Comparison of ENCODE assay signal across 9 cellular contexts in the genomic region with DNA sequence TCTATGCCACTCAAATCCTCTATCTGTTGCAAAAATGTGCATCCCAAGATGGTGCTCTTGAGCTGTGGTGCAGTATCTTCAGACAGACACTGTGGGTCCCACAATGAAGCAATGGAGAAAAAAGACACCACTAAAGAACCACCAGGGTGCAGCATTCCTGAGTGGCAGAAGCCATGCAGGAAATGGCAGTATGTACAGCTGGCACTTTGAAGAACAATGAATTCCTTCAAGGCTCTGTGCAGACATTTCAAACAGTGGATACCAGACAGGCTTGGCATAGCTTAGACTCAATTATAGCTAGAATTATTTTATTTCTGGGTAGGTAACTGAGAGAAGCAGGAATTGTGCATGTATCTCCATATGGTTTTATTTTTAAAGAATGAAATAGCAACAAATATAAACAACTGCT. TPM values are rescaled to one million over a fixed set of nuclear protein-coding genes. Genes with fewer than 3 reads are reported as not detected.
DNase-seq lines count a peak whose midpoint lies in the region; ATAC-seq and TF ChIP-seq lines count a peak whose summit lies in the region.
"Had no signal": no experiment of that assay in that cellular context is flagged by ENCODE, and none has a peak within 500 bp of the region (broad histone marks: within the 10 kb centered on the region; RNA-seq: fewer than 3 reads in every experiment).

No MANE protein-coding gene starts in this region.

- no peaks in the 10 kb centered on the region for H4K20me1 ChIP-seq in smooth muscle cell (ENCODE audit: low read depth)

- ATAC-seq in GM21529 (IDR thresholded peaks at IDR 0.05; ENCODE audit: unreplicated experiment), result peak; percentile 94
- ATAC-seq: CD8-positive, alpha-beta T cell had no signal

- H3K4me1 ChIP-seq in smooth muscle cell (ENCODE audit: low read depth), result peaks cover 13% of the 10 kb centered on the region

- DNase-seq in activated CD4-positive, alpha-beta T cell treated with anti-CD3 and anti-CD28 coated beads for 48 hours, result peak; percentile 28
- no peak for DNase-seq in activated CD4-positive, alpha-beta T cell treated with anti-CD3 and anti-CD28 coated beads, Interleukin-2, amount 50 U/mL, for 4 hours
- DNase-seq in HS-27A (ENCODE audit: low read depth) (peak; percentile 89), NCI-H82 treated with DMSO at 0.1 percent for 48 hours (lab: John Stamatoyannopoulos, UW; ENCODE audit: unreplicated experiment) (peak; percentile 79), hippocampal formation (lab: John Stamatoyannopoulos, UW) (peak; percentile 83 to 97), smooth muscle cell (lab: John Stamatoyannopoulos, UW; ENCODE audit: unreplicated experiment) (no peak)

- peak overlapping the region; percentile 81 for H3K27ac ChIP-seq in angular gyrus (ENCODE audit: low read depth, low read length)
- H3K27ac ChIP-seq in smooth muscle cell (ENCODE audit: low read depth), result peak overlapping the region; percentile 93

- no peak overlapping the region for H2AFZ ChIP-seq in smooth muscle cell (ENCODE audit: low read depth)

- no peaks in the 10 kb centered on the region for H3K27me3 ChIP-seq in smooth muscle cell (ENCODE audit: low read depth)

- H3K9me3 ChIP-seq in smooth muscle cell (replicated peaks; ENCODE audit: low read depth), result no peaks in the 10 kb centered on the region

- H3K4me2 ChIP-seq in smooth muscle cell, result peak overlapping the region; percentile 42

- TF ChIP-seq CTCF in smooth muscle cell (IDR thresholded peaks at IDR 0.05; ENCODE audit: borderline replicate concordance, insufficient read depth, poor library complexity, severe bottlenecking), result peak; percentile 63

- H3K9ac ChIP-seq in smooth muscle cell (ENCODE audit: low read depth), result peak overlapping the region; percentile 70

- H3K79me2 ChIP-seq in smooth muscle cell (ENCODE audit: low read depth), result peaks cover 15% of the 10 kb centered on the region

- no peaks in the 10 kb centered on the region for H3K36me3 ChIP-seq in smooth muscle cell (ENCODE audit: low read depth)

- H3F3A ChIP-seq in smooth muscle cell (ENCODE audit: low read depth), result peaks cover 9% of the 10 kb centered on the region

- H3K4me3 ChIP-seq in smooth muscle cell, result no peak overlapping the region

RNA-seq across cellular contexts. Expression of a gene that starts 24.0 kb away (rescaled TPM):
- 192 and 228 TPM in 2 replicates for total RNA-seq in smooth muscle cell
- 198 and 199 TPM in 2 replicates for polyA plus RNA-seq in smooth muscle cell

Comparison
In these comparisons a context has a peak if more than half of its experiments do, and no peak if none do; other contexts are left out.
1. DNase-seq: peak in activated CD4-positive, alpha-beta T cell treated with anti-CD3 and anti-CD28 coated beads for 48 hours (single experiment), HS-27A (single experiment), NCI-H82 treated with DMSO at 0.1 percent for 48 hours (single experiment) and hippocampal formation (2 of 2); none in activated CD4-positive, alpha-beta T cell treated with anti-CD3 and anti-CD28 coated beads, Interleukin-2, amount 50 U/mL, for 4 hours (0 of 2) and smooth muscle cell (single experiment).